Comparison of ENCODE assay signal across 15 cellular contexts in the genomic region with DNA sequence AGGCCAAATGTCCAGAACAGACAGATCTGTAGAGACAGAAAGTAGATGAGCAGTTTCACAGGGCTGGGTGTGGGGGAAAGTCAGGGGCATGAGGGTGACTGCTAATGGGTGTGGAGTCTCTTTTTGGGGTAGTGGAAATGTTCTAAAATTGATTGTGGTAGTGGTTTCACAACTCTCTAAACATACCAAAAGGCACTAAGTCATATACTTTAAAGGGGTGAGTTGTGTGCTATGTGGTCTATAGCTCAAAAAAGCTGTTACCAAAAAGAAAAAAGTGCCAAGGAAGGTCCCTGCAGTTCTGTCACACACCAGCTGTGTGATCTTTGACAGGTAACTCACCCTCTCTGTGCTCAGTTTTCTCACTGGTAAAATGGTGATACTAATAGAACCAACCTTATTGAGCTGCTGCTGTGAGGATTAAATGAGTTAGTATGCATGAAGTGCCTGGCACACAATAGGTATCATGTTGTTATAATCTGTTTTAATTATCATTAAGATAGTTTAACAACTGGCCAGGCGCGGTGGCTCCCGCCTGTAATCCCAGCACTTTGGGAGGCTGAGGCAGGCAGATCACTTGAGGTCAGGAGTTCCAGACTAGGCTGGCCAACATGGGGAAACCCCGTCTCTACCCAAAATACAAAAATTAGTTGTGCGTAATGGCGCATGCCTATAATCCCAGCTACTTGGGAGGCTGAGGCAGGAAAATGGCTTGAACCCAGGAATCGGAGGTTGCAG. TPM values are rescaled to one million over a fixed set of nuclear protein-coding genes. Genes with fewer than 3 reads are reported as not detected.
A peak's percentile ranks its signal among the peaks of the same experiment; 100 is the strongest.
DNase-seq lines count a peak whose midpoint lies in the region; ATAC-seq and TF ChIP-seq lines count a peak whose summit lies in the region.
"Had no signal": no experiment of that assay in that cellular context is flagged by ENCODE, and none has a peak within 500 bp of the region (broad histone marks: within the 10 kb centered on the region; RNA-seq: fewer than 3 reads in every experiment).

No MANE protein-coding gene starts in this region.

- H3K9me3 ChIP-seq in uterus = no peaks in the 10 kb centered on the region
- H3K9me3 ChIP-seq: lower lobe of right lung, pancreas had no signal

- TF ChIP-seq POLR2A in uterus (IDR thresholded peaks at IDR 0.05) = no peak

- no peaks in the 10 kb centered on the region for H3K36me3 ChIP-seq in uterus
- H3K36me3 ChIP-seq: lower lobe of right lung, pancreas had no signal

- H3K4me3 Mint-ChIP-seq in stimulated activated memory B cell treated with anti-CD40 and anti-IgM and Interleukin-4, amounts not matched to agents 10 μg/mL and 1 μg/mL and 100 μg/mL, for 72 hours = no peak overlapping the region

- TF ChIP-seq CTCF in uterus (IDR thresholded peaks at IDR 0.05) = no peak

- peak overlapping the region; percentile 3 for H3K27ac Mint-ChIP-seq in stimulated activated memory B cell treated with anti-CD40 and anti-IgM and Interleukin-4, amounts not matched to agents 10 μg/mL and 1 μg/mL and 100 μg/mL, for 72 hours

- H3K4me3 ChIP-seq in uterus = no peak overlapping the region
- H3K4me3 ChIP-seq: lower lobe of right lung, pancreas had no signal

- no peaks in the 10 kb centered on the region for H3K27me3 ChIP-seq in uterus
- H3K27me3 ChIP-seq: pancreas had no signal

- H3K36me3 Mint-ChIP-seq in stimulated activated memory B cell treated with anti-CD40 and anti-IgM and Interleukin-4, amounts not matched to agents 10 μg/mL and 1 μg/mL and 100 μg/mL, for 72 hours = peaks cover 24% of the 10 kb centered on the region

- peak; percentile 21 for DNase-seq in activated gamma-delta T cell treated with Interleukin-2 at 50 U/mL for 16 hours
- no peak for DNase-seq in activated gamma-delta T cell (lab: John Stamatoyannopoulos, UW)
- DNase-seq in SIG-M5 treated with dmso at 0.1 percent for 504 hours (lab: John Stamatoyannopoulos, UW; ENCODE audit: unreplicated experiment) = peak; percentile 94
- no peak for DNase-seq in uterus
- DNase-seq in NCI-H2196 treated with DMSO at 0.1 percent for 48 hours (lab: John Stamatoyannopoulos, UW; ENCODE audit: unreplicated experiment) = no peak
- DNase-seq: activated CD4-positive, alpha-beta T cell treated with anti-CD3 and anti-CD28 coated beads for 48 hours; effector CD8-positive, alpha-beta T cell; lower lobe of right lung; NCI-H2171 treated with DMSO at 0.1 percent for 48 hours; Right ventricle myocardium superior; stimulated activated CD4-positive, alpha-beta T cell treated with anti-CD3 and anti-CD28 coated beads, Interleukin-4, amount 100 ng/mL, for 1 hour had no signal

- no peaks in the 10 kb centered on the region for H3K9me3 Mint-ChIP-seq in stimulated activated memory B cell treated with anti-CD40 and anti-IgM and Interleukin-4, amounts not matched to agents 10 μg/mL and 1 μg/mL and 100 μg/mL, for 72 hours

- no peaks in the 10 kb centered on the region for H3K27me3 Mint-ChIP-seq in stimulated activated memory B cell treated with anti-CD40 and anti-IgM and Interleukin-4, amounts not matched to agents 10 μg/mL and 1 μg/mL and 100 μg/mL, for 72 hours

- peaks cover 25% of the 10 kb centered on the region for H3K4me1 Mint-ChIP-seq in stimulated activated memory B cell treated with anti-CD40 and anti-IgM and Interleukin-4, amounts not matched to agents 10 μg/mL and 1 μg/mL and 100 μg/mL, for 72 hours

- H3K4me1 ChIP-seq in uterus = no peaks in the 10 kb centered on the region
- H3K4me1 ChIP-seq: pancreas had no signal

- H3K27ac ChIP-seq in uterus = no peak overlapping the region
- H3K27ac ChIP-seq: lower lobe of right lung, pancreas had no signal

- ATAC-seq in HG02852 (IDR thresholded peaks at IDR 0.05; ENCODE audit: unreplicated experiment) (peak; percentile 43), GM21447 (IDR thresholded peaks at IDR 0.05; ENCODE audit: unreplicated experiment) (no peak)
- peak; percentile 6 for ATAC-seq in stimulated activated memory B cell treated with anti-CD40 and anti-IgM and Interleukin-4, amounts not matched to agents 10 μg/mL and 1 μg/mL and 100 μg/mL, for 72 hours
- ATAC-seq: pancreas had no signal

- intact Hi-C loops in uterus (cut with DNase I; ENCODE audit: low total_unique reads) = no loop called here

RNA-seq across cellular contexts. Expression of a gene that starts 10.3 kb away (rescaled TPM):
- total RNA-seq in uterus = 1 to 10 TPM in 3 of 4 donors, not detected in 1; 1.4 to 3.5 (median 2.6) TPM

RNA-seq across cellular contexts. Expression of a gene that starts 27.8 kb away (rescaled TPM):
- total RNA-seq in uterus = under 1 TPM in 1 of 4 donors, not detected in 3; 0.12 TPM
- total RNA-seq: Right ventricle myocardium superior had no signal

Comparison
In these comparisons a context has a peak if more than half of its experiments do, and no peak if none do; other contexts are left out.
1. DNase-seq: peak in activated gamma-delta T cell treated with Interleukin-2 at 50 U/mL for 16 hours (single experiment) and SIG-M5 treated with dmso at 0.1 percent for 504 hours (single experiment); none in activated gamma-delta T cell (single experiment), uterus (0 of 2) and NCI-H2196 treated with DMSO at 0.1 percent for 48 hours (single experiment).